Comparison of ENCODE assay signal across 22 cellular contexts in genomic region chr19:19651076-19651475, GRCh38. TPM values are rescaled to one million over a fixed set of nuclear protein-coding genes. Genes with fewer than 3 reads are reported as not detected.
DNase-seq lines count a peak whose midpoint lies in the region; ATAC-seq and TF ChIP-seq lines count a peak whose summit lies in the region.
"Had no signal": no experiment of that assay in that cellular context is flagged by ENCODE, and none has a peak within 500 bp of the region (broad histone marks: within the 10 kb centered on the region; RNA-seq: fewer than 3 reads in every experiment).

No MANE protein-coding gene starts in this region.

- no peak overlapping the region for H3K27ac Mint-ChIP-seq in activated CD8-positive, alpha-beta memory T cell treated with anti-CD3 and anti-CD28 coated beads, Interleukin-2, amount 10 ng/mL, durations not matched to agents 7 days and 5 days
- no peak overlapping the region for H3K27ac Mint-ChIP-seq in HFFc6

- H3K4me3 Mint-ChIP-seq in activated CD8-positive, alpha-beta memory T cell treated with anti-CD3 and anti-CD28 coated beads, Interleukin-2, amount 10 ng/mL, durations not matched to agents 7 days and 5 days = no peak overlapping the region
- no peak overlapping the region for H3K4me3 Mint-ChIP-seq in HFFc6

- peaks cover 51% of the 10 kb centered on the region for H3K36me3 Mint-ChIP-seq in activated CD8-positive, alpha-beta memory T cell treated with anti-CD3 and anti-CD28 coated beads, Interleukin-2, amount 10 ng/mL, durations not matched to agents 7 days and 5 days
- H3K36me3 Mint-ChIP-seq in HFFc6 (ENCODE audit: low read depth) = peaks cover 17% of the 10 kb centered on the region; the same call in 1 of the 2 replicates

- TF ChIP-seq CTCF in HFFc6 (IDR thresholded peaks at IDR 0.05) = no peak

- peak; percentile 74 for ATAC-seq in Right ventricle myocardium superior (ENCODE audit: poor library complexity)
- ATAC-seq in activated CD8-positive, alpha-beta memory T cell treated with anti-CD3 and anti-CD28 coated beads, Interleukin-2, amount 10 ng/mL, durations not matched to agents 7 days and 5 days = no peak
- ATAC-seq: A549, upper lobe of right lung had no signal

- CTCF ChIA-PET in activated CD8-positive, alpha-beta memory T cell treated with anti-CD3 and anti-CD28 coated beads, Interleukin-2, amount 10 ng/mL, durations not matched to agents 7 days and 5 days (lab: Charles Lee) = interaction anchor here (0.9 to 4.6 kb wide), 3 partner anchors 11 to 119 kb away, joined by 3 to 29 read pairs (median 8); no protein-coding TSS in a partner anchor

- intact Hi-C loops in Right ventricle myocardium superior (cut with DNase I) = no loop called here
- intact Hi-C loops in cardiac septum (cut with DNase I) = no loop called here

- H3K9me3 Mint-ChIP-seq in activated CD8-positive, alpha-beta memory T cell treated with anti-CD3 and anti-CD28 coated beads, Interleukin-2, amount 10 ng/mL, durations not matched to agents 7 days and 5 days (ENCODE audit: low read depth) = no peaks in the 10 kb centered on the region
- H3K9me3 Mint-ChIP-seq in HFFc6 = no peaks in the 10 kb centered on the region

- DNase-seq in Right ventricle myocardium superior (peak; percentile 68), cardiac septum (ENCODE audit: low spot score) (no peak), cerebellum (ENCODE audit: low spot score) (peak; percentile 72), inferior parietal cortex (ENCODE audit: extremely low spot score) (peak; percentile 35), HFFc6 (no peak), A172 (ENCODE audit: low spot score) (no peak), T-helper 2 cell (no peak)
- DNase-seq in activated CD8-positive, alpha-beta memory T cell treated with anti-CD3 and anti-CD28 coated beads, Interleukin-2, amount 10 ng/mL, durations not matched to agents 7 days and 5 days = no peak
- DNase-seq: activated CD4-positive, alpha-beta T cell treated with anti-CD3 and anti-CD28 coated beads for 1 hour; activated effector memory CD4-positive, alpha-beta T cell treated with anti-CD3 and anti-CD28 coated beads, Interleukin-2, amount 50 U/mL, for 16 hours; aorta; cerebellar nuclear complex; DMS 273 treated with DMSO at 0.1 percent for 48 hours; effector memory CD4-positive, alpha-beta T cell; GF-D8; NCI-H1048; NCI-H2029 treated with DMSO at 0.1 percent for 48 hours; ovary; stomach; upper lobe of right lung had no signal

- no peaks in the 10 kb centered on the region for H3K27me3 Mint-ChIP-seq in activated CD8-positive, alpha-beta memory T cell treated with anti-CD3 and anti-CD28 coated beads, Interleukin-2, amount 10 ng/mL, durations not matched to agents 7 days and 5 days
- peaks cover 3% of the 10 kb centered on the region for H3K27me3 Mint-ChIP-seq in HFFc6 (ENCODE audit: insufficient read depth)

- no peaks in the 10 kb centered on the region for H3K4me1 Mint-ChIP-seq in activated CD8-positive, alpha-beta memory T cell treated with anti-CD3 and anti-CD28 coated beads, Interleukin-2, amount 10 ng/mL, durations not matched to agents 7 days and 5 days
- H3K4me1 Mint-ChIP-seq in HFFc6 (ENCODE audit: low read depth) = no peaks in the 10 kb centered on the region; the same call in 1 of the 2 replicates

RNA-seq across cellular contexts. Expression of gene GMIP, which starts 7.6 kb away (rescaled TPM):
- total RNA-seq in Right ventricle myocardium superior (3.0 TPM), cardiac septum (3.5 TPM), cerebellum (8.1 TPM)
- 100 to 1,000 TPM; 110 to 111 TPM for total RNA-seq in activated CD8-positive, alpha-beta memory T cell treated with anti-CD3 and anti-CD28 coated beads, Interleukin-2, amount 10 ng/mL, durations not matched to agents 7 days and 5 days
- total RNA-seq in HFFc6 (2021; fragmentation: NEBNext Ultra II Directional; extraction: Animal tissue kit (Norgen Biotek cat#: 25700)) = 10 to 100 TPM; 11.5 to 16.7 (median 13.9) TPM
- total RNA-seq in A172 (2014; rRNA removed; shearing (Covaris generic)) = 8.7 and 12.0 TPM in 2 replicates

RNA-seq across cellular contexts. Expression of gene ATP13A1, which starts 12.4 kb away (rescaled TPM):
- total RNA-seq in Right ventricle myocardium superior (16.2 TPM), cardiac septum (20.1 TPM), cerebellum (28.1 TPM)
- 100 to 1,000 TPM; 114 to 131 TPM for total RNA-seq in activated CD8-positive, alpha-beta memory T cell treated with anti-CD3 and anti-CD28 coated beads, Interleukin-2, amount 10 ng/mL, durations not matched to agents 7 days and 5 days
- 10 to 100 TPM; 56.5 to 76.3 (median 61.3) TPM for total RNA-seq in HFFc6 (2021; fragmentation: NEBNext Ultra II Directional; extraction: Animal tissue kit (Norgen Biotek cat#: 25700))
- 48.5 and 93.1 TPM in 2 replicates for total RNA-seq in A172 (2014; rRNA removed; shearing (Covaris generic))

RNA-seq across cellular contexts. Expression of gene ZNF101, which starts 17.6 kb away (rescaled TPM):
- total RNA-seq in Right ventricle myocardium superior = 2.9 TPM
- total RNA-seq in cardiac septum = 2.9 TPM
- total RNA-seq in cerebellum = 9.1 TPM
- 10 to 100 TPM; 75.0 to 93.7 TPM for total RNA-seq in activated CD8-positive, alpha-beta memory T cell treated with anti-CD3 and anti-CD28 coated beads, Interleukin-2, amount 10 ng/mL, durations not matched to agents 7 days and 5 days
- 1 to 10 TPM; 6.8 to 8.5 (median 7.2) TPM for total RNA-seq in HFFc6 (2021; fragmentation: NEBNext Ultra II Directional; extraction: Animal tissue kit (Norgen Biotek cat#: 25700))
- total RNA-seq in A172 (2014; rRNA removed; shearing (Covaris generic)) = 11.5 and 13.9 TPM in 2 replicates

RNA-seq across cellular contexts. Expression of gene LPAR2, which starts 23.1 kb away (rescaled TPM):
- total RNA-seq in Right ventricle myocardium superior (1.7 TPM), cardiac septum (1.9 TPM), cerebellum (23.0 TPM)
- 10 to 100 TPM; 39.4 to 46.1 TPM for total RNA-seq in activated CD8-positive, alpha-beta memory T cell treated with anti-CD3 and anti-CD28 coated beads, Interleukin-2, amount 10 ng/mL, durations not matched to agents 7 days and 5 days
- total RNA-seq in HFFc6 (2021; fragmentation: NEBNext Ultra II Directional; extraction: Animal tissue kit (Norgen Biotek cat#: 25700)) = 1 to 10 TPM; 2.6 to 4.2 (median 3.2) TPM
- total RNA-seq in A172 (2014; rRNA removed; shearing (Covaris generic)) = 2.1 and 3.0 TPM in 2 replicates

RNA-seq across cellular contexts. Expression of gene PBX4, which starts 32.6 kb away (rescaled TPM):
- total RNA-seq in Right ventricle myocardium superior = not detected
- not detected for total RNA-seq in cardiac septum
- total RNA-seq in cerebellum = 13.3 TPM
- 10 to 100 TPM; 39.9 to 62.3 TPM for total RNA-seq in activated CD8-positive, alpha-beta memory T cell treated with anti-CD3 and anti-CD28 coated beads, Interleukin-2, amount 10 ng/mL, durations not matched to agents 7 days and 5 days
- total RNA-seq in HFFc6 (2021; fragmentation: NEBNext Ultra II Directional; extraction: Animal tissue kit (Norgen Biotek cat#: 25700)) = under 1 TPM in 5 of 6 experiments, not detected in 1; 0.23 to 0.40 (median 0.30) TPM
- 3.6 and 3.9 TPM in 2 replicates for total RNA-seq in A172 (2014; rRNA removed; shearing (Covaris generic))
- total RNA-seq: glomerular endothelial cell had no signal

Comparison
In these comparisons a context has a peak if more than half of its experiments do, and no peak if none do; other contexts are left out.
1. DNase-seq: peak in Right ventricle myocardium superior (single experiment), cerebellum (single experiment) and inferior parietal cortex (single experiment); none in cardiac septum (single experiment), activated CD8-positive, alpha-beta memory T cell treated with anti-CD3 and anti-CD28 coated beads, Interleukin-2, amount 10 ng/mL, durations not matched to agents 7 days and 5 days (single experiment), HFFc6 (single experiment), A172 (single experiment) and T-helper 2 cell (0 of 5).